Comparison of ENCODE assay signal across 14 cellular contexts in genomic region chr16:67404740-67405226, GRCh38. TPM values are rescaled to one million over a fixed set of nuclear protein-coding genes. Genes with fewer than 3 reads are reported as not detected.
DNase-seq lines count a peak whose midpoint lies in the region; ATAC-seq and TF ChIP-seq lines count a peak whose summit lies in the region.
"Had no signal": no experiment of that assay in that cellular context is flagged by ENCODE, and none has a peak within 500 bp of the region (broad histone marks: within the 10 kb centered on the region; RNA-seq: fewer than 3 reads in every experiment).

No MANE protein-coding gene starts in this region.

- H3K4me1 ChIP-seq in PC-9 (replicated peaks; ENCODE audit: insufficient read depth): peaks cover 32% of the 10 kb centered on the region
- H3K4me1 ChIP-seq in BE2C: peaks cover 9% of the 10 kb centered on the region
- H3K4me1 ChIP-seq in CD4-positive, alpha-beta memory T cell (ENCODE audit: insufficient read depth, low read length): no peaks in the 10 kb centered on the region

- H3K9me3 Mint-ChIP-seq in CD4-positive, alpha-beta memory T cell: no peaks in the 10 kb centered on the region
- H3K9me3 Mint-ChIP-seq: dendritic cell treated with granulocyte-macrophage colony-stimulating factor and Interleukin-4, amounts not matched to agents 40 ng/mL and 50 ng/mL, for 4 days; memory B cell had no signal

- peaks cover 18% of the 10 kb centered on the region; the same call in 1 of the 2 replicates for H3F3A ChIP-seq in PC-9 (ENCODE audit: insufficient read depth, low read depth)

- intact Hi-C loops in PC-9 (cut with micrococcal nuclease; ENCODE audit: unreplicated experiment): no loop called here
- intact Hi-C loops in CD4-positive, alpha-beta memory T cell (cut with micrococcal nuclease): no loop called here

- CTCF ChIA-PET in PC-9 (lab: Charles Lee): no interaction called here
- CTCF ChIA-PET in CD4-positive, alpha-beta memory T cell (lab: Charles Lee; ENCODE audit: partially characterized antibody): no interaction called here

- TF ChIP-seq CTCF in PC-9 (conservative IDR thresholded peaks at IDR 0.05) (no peak), BE2C (IDR thresholded peaks at IDR 0.05; ENCODE audit: low read depth, low read length) (no peak)

- H3K27me3 Mint-ChIP-seq in CD4-positive, alpha-beta memory T cell: peaks cover 1 to 14% of the 10 kb centered on the region in 2 donors

- H3K4me3 ChIP-seq in PC-9 (peak overlapping the region; percentile 25; the same call in 1 of the 2 replicates), BE2C (ENCODE audit: low read depth, low read length) (no peak overlapping the region)
- H3K4me3 ChIP-seq in CD4-positive, alpha-beta memory T cell (ENCODE audit: low read length in 2 of 2): no peak overlapping the region
- H3K4me3 ChIP-seq: gastroesophageal sphincter, SK-N-MC had no signal

- H4K20me1 ChIP-seq in PC-9 (ENCODE audit: insufficient read depth): no peaks in the 10 kb centered on the region

- no peak overlapping the region for H3K4me3 Mint-ChIP-seq in CD4-positive, alpha-beta memory T cell
- H3K4me3 Mint-ChIP-seq: dendritic cell treated with granulocyte-macrophage colony-stimulating factor and Interleukin-4, amounts not matched to agents 40 ng/mL and 50 ng/mL, for 4 days; memory B cell had no signal

- no peaks in the 10 kb centered on the region for H3K4me1 Mint-ChIP-seq in CD4-positive, alpha-beta memory T cell
- H3K4me1 Mint-ChIP-seq: memory B cell had no signal

- H3K36me3 ChIP-seq in PC-9 (ENCODE audit: low read depth): no peaks in the 10 kb centered on the region
- no peaks in the 10 kb centered on the region for H3K36me3 ChIP-seq in BE2C
- H3K36me3 ChIP-seq in CD4-positive, alpha-beta memory T cell (ENCODE audit: insufficient read depth, low read length): no peaks in the 10 kb centered on the region

- POLR2A ChIA-PET in PC-9 (lab: Charles Lee; ENCODE audit: unreplicated experiment): interaction anchor here (0.5 to 0.7 kb wide), 2 partner anchors 136 to 533 kb away, joined by 4 to 20 read pairs; no protein-coding TSS in a partner anchor
- POLR2A ChIA-PET in CD4-positive, alpha-beta memory T cell (lab: Charles Lee; ENCODE audit: partially characterized antibody): no interaction called here

- no peak overlapping the region for H2AFZ ChIP-seq in PC-9

- H3K36me3 Mint-ChIP-seq in CD4-positive, alpha-beta memory T cell: no peaks in the 10 kb centered on the region
- H3K36me3 Mint-ChIP-seq: memory B cell had no signal

- BruUV-seq in PC-9 (replicated peaks; lab: Mats Ljungman, UMichigan): no TSS peak

- H3K27me3 ChIP-seq in PC-9 (ENCODE audit: insufficient read depth, low read depth) (no peaks in the 10 kb centered on the region), BE2C (no peaks in the 10 kb centered on the region)
- no peaks in the 10 kb centered on the region for H3K27me3 ChIP-seq in CD4-positive, alpha-beta memory T cell (ENCODE audit: insufficient read depth, low read length)
- H3K27me3 ChIP-seq: gastroesophageal sphincter had no signal

- H3K9me2 ChIP-seq in PC-9 (ENCODE audit: insufficient read depth): no peaks in the 10 kb centered on the region

- H3K9me3 ChIP-seq in PC-9 (ENCODE audit: insufficient read depth, low read depth): no peaks in the 10 kb centered on the region
- H3K9me3 ChIP-seq in BE2C: no peaks in the 10 kb centered on the region
- no peaks in the 10 kb centered on the region for H3K9me3 ChIP-seq in CD4-positive, alpha-beta memory T cell (ENCODE audit: control insufficient read depth in 1 of 2, low read length in 2 of 2)
- H3K9me3 ChIP-seq: gastroesophageal sphincter had no signal

- no peak overlapping the region for H3K27ac Mint-ChIP-seq in CD4-positive, alpha-beta memory T cell
- H3K27ac Mint-ChIP-seq: dendritic cell treated with granulocyte-macrophage colony-stimulating factor and Interleukin-4, amounts not matched to agents 40 ng/mL and 50 ng/mL, for 4 days; memory B cell had no signal

- H3K27ac ChIP-seq in PC-9: peak overlapping the region; percentile 86
- no peak overlapping the region for H3K27ac ChIP-seq in CD4-positive, alpha-beta memory T cell (ENCODE audit: low read depth, low read length)
- H3K27ac ChIP-seq: HL-60, SK-N-MC had no signal

- peak; percentile 30 for DNase-seq in ELR (ENCODE audit: low read depth)
- DNase-seq in PC-9: peak; percentile 90 to 98
- peak; percentile 57 for DNase-seq in iPS-NIHi11 (ENCODE audit: low spot score)
- DNase-seq in renal cortical epithelial cell (ENCODE audit: low read depth): peak; percentile 76
- DNase-seq in BE2C: no peak
- no peak for DNase-seq in CD4-positive, alpha-beta memory T cell
- DNase-seq in activated gamma-delta T cell treated with Interleukin-2 at 50 U/mL for 16 hours: no peak
- DNase-seq: activated CD8-positive, alpha-beta memory T cell treated with anti-CD3 and anti-CD28 coated beads, Interleukin-2, amount 50 U/mL, for 48 hours had no signal

- ATAC-seq in HG03039 (IDR thresholded peaks at IDR 0.05; ENCODE audit: unreplicated experiment): no peak
- ATAC-seq: gastroesophageal sphincter had no signal

- peak overlapping the region; percentile 80 for H3K4me2 ChIP-seq in PC-9

- H3K79me2 ChIP-seq in PC-9 (ENCODE audit: low read depth): no peaks in the 10 kb centered on the region

RNA-seq across cellular contexts. Expression of gene TPPP3, which starts 11.5 kb away (rescaled TPM):
- 3.1 and 4.5 TPM in 2 replicates for total RNA-seq in PC-9 (2021)
- total RNA-seq in renal cortical epithelial cell: 0.10 TPM in 1 of 2 replicates, not detected in the other
- 28.0 TPM for polyA plus RNA-seq in BE2C (2012; ENCODE audit: insufficient read depth, insufficient read length, low read depth)
- not detected for total RNA-seq in CD4-positive, alpha-beta memory T cell
- not detected for polyA plus RNA-seq in CD4-positive, alpha-beta memory T cell

RNA-seq across cellular contexts. Expression of gene ZDHHC1, which starts 11.5 kb away (rescaled TPM):
- 12.8 and 14.9 TPM in 2 replicates for total RNA-seq in PC-9 (2021)
- 4.2 and 10.3 TPM in 2 replicates for total RNA-seq in renal cortical epithelial cell
- polyA plus RNA-seq in BE2C (2012; ENCODE audit: insufficient read depth, insufficient read length, low read depth): 4.9 TPM
- total RNA-seq in CD4-positive, alpha-beta memory T cell: not detected
- not detected for polyA plus RNA-seq in CD4-positive, alpha-beta memory T cell

RNA-seq across cellular contexts. Expression of gene HSD11B2, which starts 26.1 kb away (rescaled TPM):
- total RNA-seq in PC-9 (2021) (5.0 and 5.3 TPM in 2 replicates), renal cortical epithelial cell (1.7 TPM in 1 of 2 replicates, not detected in the other)
- polyA plus RNA-seq in BE2C (2012; ENCODE audit: insufficient read depth, insufficient read length, low read depth): 1.1 TPM
- not detected for total RNA-seq in CD4-positive, alpha-beta memory T cell
- under 1 TPM in 1 of 2 donors, not detected in 1; 0.29 TPM for polyA plus RNA-seq in CD4-positive, alpha-beta memory T cell

Comparison
In these comparisons a context has a peak if more than half of its experiments do, and no peak if none do; other contexts are left out.
1. DNase-seq: peak in ELR (single experiment), PC-9 (2 of 2), iPS-NIHi11 (single experiment) and renal cortical epithelial cell (single experiment); none in BE2C (single experiment), CD4-positive, alpha-beta memory T cell (0 of 5) and activated gamma-delta T cell treated with Interleukin-2 at 50 U/mL for 16 hours (single experiment).